ENCODE assay signal across 14 cellular contexts in genomic region chr4:44916406-44916805, GRCh38.
DNase-seq lines count a peak whose midpoint lies in the region; ATAC-seq, FAIRE-seq and TF ChIP-seq lines count a peak whose summit lies in the region.
"Had no signal": no experiment of that assay in that cellular context is flagged by ENCODE, and none has a peak within 500 bp of the region (broad histone marks: within the 10 kb centered on the region; RNA-seq: fewer than 3 reads in every experiment).

No MANE protein-coding gene starts in this region.

- DNase-seq in GM03348 (ENCODE audit: low spot score) = peak; percentile 12
- DNase-seq in NB4 (ENCODE audit: low read depth) = peak; percentile 18
- DNase-seq in dorsolateral prefrontal cortex = no peak
- DNase-seq in pancreas = no peak
- no peak for DNase-seq in mucosa of gallbladder (ENCODE audit: low spot score)
- DNase-seq in NCI-H2171 (lab: John Stamatoyannopoulos, UW) = no peak
- DNase-seq in SIG-M5 treated with dmso at 0.1 percent for 504 hours (lab: John Stamatoyannopoulos, UW; ENCODE audit: unreplicated experiment) = no peak
- no peak for DNase-seq in activated T-cell treated with anti-CD3 and anti-CD28 coated beads, Interleukin-2, amount 50 U/mL, for 48 hours
- DNase-seq: HCEC 1CT; stimulated activated CD4-positive, alpha-beta T cell treated with anti-CD3 and anti-CD28 coated beads, Interleukin-2, amount 100 ng/mL, for 24 hours had no signal

- H3K27me3 ChIP-seq in dorsolateral prefrontal cortex = no peaks in the 10 kb centered on the region
- H3K27me3 ChIP-seq in pancreas = no peaks in the 10 kb centered on the region

- peak in 3 of 4 donors; percentile 41 to 61 (median 57) for ATAC-seq in pancreas
- ATAC-seq: K562 had no signal

- H3K9me3 ChIP-seq in pancreas = no peaks in the 10 kb centered on the region

- no peak for TF ChIP-seq POLR2A in NB4 (IDR thresholded peaks at IDR 0.05; ENCODE audit: extremely low read depth, insufficient read length)

- 23 to 31% methylated on average over 3 of the region's 3 CpGs for WGBS in pancreas, 2 donors

- H3K36me3 ChIP-seq in pancreas = no peaks in the 10 kb centered on the region

- FAIRE-seq in pancreas (lab: Jason Lieb, UNC) = no peak
- FAIRE-seq: bronchial epithelial cell, K562, keratinocyte, TTC549 had no signal

- H3K4me1 ChIP-seq in pancreas = no peaks in the 10 kb centered on the region

- TF ChIP-seq CTCF in NB4 (IDR thresholded peaks at IDR 0.05; ENCODE audit: low read depth, low read length) (no peak), dorsolateral prefrontal cortex (IDR thresholded peaks at IDR 0.05 in 54 of 56, conservative IDR thresholded peaks at IDR 0.05 in 2 of 56; ENCODE audit: low read depth in 1 of 56, partially characterized antibody in 56 of 56) (no peak), pancreas (IDR thresholded peaks at IDR 0.05) (no peak)

- intact Hi-C loops in dorsolateral prefrontal cortex (cut with DNase I) (no loop called here), pancreas (cut with DNase I) (no loop called here)

- H3K4me3 ChIP-seq in NB4 (ENCODE audit: low read depth, low read length) = peak overlapping the region; percentile 54
- peak overlapping the region in 56 of 59 donors; percentile 0 to 64 (median 36) for H3K4me3 ChIP-seq in dorsolateral prefrontal cortex
- peak overlapping the region in 2 of 4 donors; percentile 5 to 15 for H3K4me3 ChIP-seq in pancreas
- H3K4me3 ChIP-seq: K562 had no signal

- H3K27ac ChIP-seq in dorsolateral prefrontal cortex = peak overlapping the region in 1 of 59 donors; percentile 23
- H3K27ac ChIP-seq in pancreas = no peak overlapping the region

Comparison
In these comparisons a context has a peak if more than half of its experiments do, and no peak if none do; other contexts are left out.
1. DNase-seq: peak in GM03348 (single experiment) and NB4 (single experiment); none in dorsolateral prefrontal cortex (0 of 10), pancreas (0 of 6), mucosa of gallbladder (single experiment), NCI-H2171 (single experiment), SIG-M5 treated with dmso at 0.1 percent for 504 hours (single experiment) and activated T-cell treated with anti-CD3 and anti-CD28 coated beads, Interleukin-2, amount 50 U/mL, for 48 hours (0 of 2).